Comparison of ENCODE assay signal across 37 cellular contexts in the genomic region with DNA sequence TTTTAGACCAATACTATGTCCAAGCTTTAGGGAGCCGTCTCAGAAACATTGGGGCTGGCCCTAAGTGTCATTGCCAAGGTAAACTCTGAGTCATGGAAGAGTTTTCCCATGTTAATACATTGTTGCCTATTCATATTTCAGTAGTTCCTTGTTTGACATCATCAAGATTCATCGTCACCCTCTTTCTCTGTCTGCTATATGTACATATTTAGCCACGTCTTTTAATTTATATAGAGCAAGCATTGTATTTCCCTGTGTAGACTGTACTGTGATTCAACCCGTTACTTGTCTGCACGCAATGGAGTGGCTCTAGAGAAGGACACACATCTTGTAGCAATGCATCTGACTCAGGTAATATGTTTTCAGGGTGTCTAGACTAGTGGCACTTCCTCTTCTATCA.
"Had no signal": no experiment of that assay in that cellular context is flagged by ENCODE, and none has a peak within 500 bp of the region (broad histone marks: within the 10 kb centered on the region; RNA-seq: fewer than 3 reads in every experiment).

No MANE protein-coding gene starts in this region.

- H3K27me3 Mint-ChIP-seq: activated CD4-positive, alpha-beta memory T cell treated with anti-CD3 and anti-CD28 coated beads, Interleukin-2, amount 10 ng/mL, durations not matched to agents 7 days and 5 days; activated CD4-positive, alpha-beta T cell treated with anti-CD3 and anti-CD28 coated beads, Interleukin-2, amount 10 ng/mL, durations not matched to agents 7 days and 5 days; activated CD8-positive, alpha-beta memory T cell treated with anti-CD3 and anti-CD28 coated beads, Interleukin-2, amount 10 ng/mL, durations not matched to agents 7 days and 5 days; activated naive CD4-positive, alpha-beta T cell treated with anti-CD3 and anti-CD28 coated beads, Interleukin-2, amount 10 ng/mL, durations not matched to agents 7 days and 5 days had no signal

- FAIRE-seq: TTC549 had no signal

- H3K36me3 Mint-ChIP-seq: activated CD8-positive, alpha-beta memory T cell treated with anti-CD3 and anti-CD28 coated beads, Interleukin-2, amount 10 ng/mL, durations not matched to agents 7 days and 5 days; activated naive CD4-positive, alpha-beta T cell treated with anti-CD3 and anti-CD28 coated beads, Interleukin-2, amount 10 ng/mL, durations not matched to agents 7 days and 5 days; activated naive CD4-positive, alpha-beta T cell treated with anti-CD3 and anti-CD28 coated beads, Interleukin-2, amount 50 U/mL, for 24 hours; activated naive CD8-positive, alpha-beta T cell; activated naive CD8-positive, alpha-beta T cell treated with anti-CD3 and anti-CD28 coated beads, Interleukin-2, amount 10 ng/mL, durations not matched to agents 7 days and 5 days; brain; T-cell; WTC11 had no signal

- H3K4me3 Mint-ChIP-seq: activated CD4-positive, alpha-beta memory T cell treated with anti-CD3 and anti-CD28 coated beads, Interleukin-2, amount 10 ng/mL, durations not matched to agents 7 days and 5 days; activated CD4-positive, alpha-beta T cell treated with anti-CD3 and anti-CD28 coated beads for 36 hours; activated CD4-positive, alpha-beta T cell treated with anti-CD3 and anti-CD28 coated beads, Interleukin-2, amount 10 ng/mL, durations not matched to agents 7 days and 5 days; activated CD8-positive, alpha-beta memory T cell treated with anti-CD3 and anti-CD28 coated beads, Interleukin-2, amount 10 ng/mL, durations not matched to agents 7 days and 5 days; activated CD8-positive, alpha-beta T cell treated with anti-CD3 and anti-CD28 coated beads, Interleukin-2, amount 10 ng/mL, durations not matched to agents 7 days and 5 days; activated naive CD4-positive, alpha-beta T cell treated with anti-CD3 and anti-CD28 coated beads, Interleukin-2, amount 10 ng/mL, durations not matched to agents 7 days and 5 days; activated naive CD4-positive, alpha-beta T cell treated with anti-CD3 and anti-CD28 coated beads, Interleukin-2, amount 50 U/mL, for 24 hours; activated naive CD8-positive, alpha-beta T cell; activated naive CD8-positive, alpha-beta T cell treated with anti-CD3 and anti-CD28 coated beads, Interleukin-2, amount 10 ng/mL, durations not matched to agents 7 days and 5 days; activated naive CD8-positive, alpha-beta T cell treated with anti-CD3 and anti-CD28 coated beads, Interleukin-2, amount 50 U/mL, for 24 hours; activated T-cell treated with anti-CD3 and anti-CD28 coated beads, Interleukin-2, amount 50 U/mL, for 24 hours; brain; central memory CD8-positive, alpha-beta T cell; T-cell; T-helper 17 cell; WTC11 had no signal

- H3K9me3 Mint-ChIP-seq: activated CD4-positive, alpha-beta memory T cell treated with anti-CD3 and anti-CD28 coated beads, Interleukin-2, amount 10 ng/mL, durations not matched to agents 7 days and 5 days; activated CD4-positive, alpha-beta T cell treated with anti-CD3 and anti-CD28 coated beads, Interleukin-2, amount 10 ng/mL, durations not matched to agents 7 days and 5 days; activated naive CD4-positive, alpha-beta T cell treated with anti-CD3 and anti-CD28 coated beads, Interleukin-2, amount 10 ng/mL, durations not matched to agents 7 days and 5 days; activated naive CD4-positive, alpha-beta T cell treated with anti-CD3 and anti-CD28 coated beads, Interleukin-2, amount 50 U/mL, for 24 hours; activated naive CD8-positive, alpha-beta T cell treated with anti-CD3 and anti-CD28 coated beads, Interleukin-2, amount 10 ng/mL, durations not matched to agents 7 days and 5 days; activated naive CD8-positive, alpha-beta T cell treated with anti-CD3 and anti-CD28 coated beads, Interleukin-2, amount 50 U/mL, for 24 hours; activated T-cell treated with anti-CD3 and anti-CD28 coated beads, Interleukin-2, amount 50 U/mL, for 24 hours; activated T-helper 2 cell treated with anti-CD3 and anti-CD28 coated beads, Interferon-gamma antibody, Interleukin-2, Interleukin-4, amounts not matched to agents 10 μg/mL and 5 μg/mL and 100 μg/mL, durations not matched to agents 14 hours and 24 hours and 36 hours; central memory CD8-positive, alpha-beta T cell had no signal

- DNase-seq: activated CD4-positive, alpha-beta memory T cell treated with anti-CD3 and anti-CD28 coated beads, Interleukin-2, amount 10 ng/mL, durations not matched to agents 7 days and 5 days; activated CD4-positive, alpha-beta T cell treated with anti-CD3 and anti-CD28 coated beads for 1 hour; activated CD4-positive, alpha-beta T cell treated with anti-CD3 and anti-CD28 coated beads for 36 hours; activated CD4-positive, alpha-beta T cell treated with anti-CD3 and anti-CD28 coated beads for 48 hours; activated CD4-positive, alpha-beta T cell treated with anti-CD3 and anti-CD28 coated beads, Interleukin-2, amount 10 ng/mL, durations not matched to agents 7 days and 5 days; activated CD4-positive, alpha-beta T cell treated with anti-CD3 and anti-CD28 coated beads, Interleukin-2, amount 50 U/mL, for 48 hours; activated CD4-positive, CD25-positive, alpha-beta regulatory T cell; activated CD8-positive, alpha-beta memory T cell treated with anti-CD3 and anti-CD28 coated beads for 24 hours; activated CD8-positive, alpha-beta memory T cell treated with anti-CD3 and anti-CD28 coated beads, Interleukin-2, amount 10 ng/mL, durations not matched to agents 7 days and 5 days; activated CD8-positive, alpha-beta memory T cell treated with anti-CD3 and anti-CD28 coated beads, Interleukin-2, amount 50 U/mL, for 48 hours; activated CD8-positive, alpha-beta T cell treated with anti-CD3 and anti-CD28 coated beads, Interleukin-2, amount 10 ng/mL, durations not matched to agents 7 days and 5 days; activated effector memory CD4-positive, alpha-beta T cell treated with Interleukin-2 at 50 U/mL for 16 hours; activated gamma-delta T cell; activated naive CD4-positive, alpha-beta T cell treated with anti-CD3 and anti-CD28 coated beads, Interleukin-2, amount 10 ng/mL, durations not matched to agents 7 days and 5 days; activated naive CD4-positive, alpha-beta T cell treated with Interleukin-2 at 50 U/mL for 16 hours; activated naive CD8-positive, alpha-beta T cell treated with anti-CD3 and anti-CD28 coated beads, Interleukin-2, amount 10 ng/mL, durations not matched to agents 7 days and 5 days; activated naive CD8-positive, alpha-beta T cell treated with anti-CD3 and anti-CD28 coated beads, Interleukin-2, amount 50 U/mL, for 24 hours; activated T-cell treated with anti-CD3 and anti-CD28 coated beads, Interleukin-2, amount 50 U/mL, for 24 hours; activated T-cell treated with anti-CD3 and anti-CD28 coated beads, Interleukin-2, amount 50 U/mL, for 48 hours; amygdala; anterior cingulate cortex; caudate nucleus; cerebellar nuclear complex; T-cell; T-helper 17 cell; T-helper 9 cell had no signal

- H3K4me3 ChIP-seq: ascending aorta, cardiac muscle cell had no signal

- H3K36me3 ChIP-seq: ascending aorta, cardiac muscle cell had no signal

- H3K27ac Mint-ChIP-seq: activated CD4-positive, alpha-beta memory T cell treated with anti-CD3 and anti-CD28 coated beads, Interleukin-2, amount 10 ng/mL, durations not matched to agents 7 days and 5 days; activated CD4-positive, alpha-beta T cell treated with anti-CD3 and anti-CD28 coated beads for 36 hours; activated CD4-positive, alpha-beta T cell treated with anti-CD3 and anti-CD28 coated beads, Interleukin-2, amount 10 ng/mL, durations not matched to agents 7 days and 5 days; activated CD8-positive, alpha-beta memory T cell treated with anti-CD3 and anti-CD28 coated beads, Interleukin-2, amount 10 ng/mL, durations not matched to agents 7 days and 5 days; activated CD8-positive, alpha-beta T cell treated with anti-CD3 and anti-CD28 coated beads, Interleukin-2, amount 10 ng/mL, durations not matched to agents 7 days and 5 days; activated naive CD4-positive, alpha-beta T cell treated with anti-CD3 and anti-CD28 coated beads, Interleukin-2, amount 10 ng/mL, durations not matched to agents 7 days and 5 days; activated naive CD4-positive, alpha-beta T cell treated with anti-CD3 and anti-CD28 coated beads, Interleukin-2, amount 50 U/mL, for 24 hours; activated naive CD8-positive, alpha-beta T cell; activated naive CD8-positive, alpha-beta T cell treated with anti-CD3 and anti-CD28 coated beads, Interleukin-2, amount 10 ng/mL, durations not matched to agents 7 days and 5 days; activated naive CD8-positive, alpha-beta T cell treated with anti-CD3 and anti-CD28 coated beads, Interleukin-2, amount 50 U/mL, for 24 hours; activated T-cell treated with anti-CD3 and anti-CD28 coated beads, Interleukin-2, amount 50 U/mL, for 24 hours; activated T-helper 2 cell treated with anti-CD3 and anti-CD28 coated beads, Interferon-gamma antibody, Interleukin-2, Interleukin-4, amounts not matched to agents 10 μg/mL and 5 μg/mL and 100 μg/mL, durations not matched to agents 14 hours and 24 hours and 36 hours; brain; T-cell; T-helper 17 cell; WTC11 had no signal

- H3K4me1 Mint-ChIP-seq: activated CD4-positive, alpha-beta memory T cell treated with anti-CD3 and anti-CD28 coated beads, Interleukin-2, amount 10 ng/mL, durations not matched to agents 7 days and 5 days; activated CD4-positive, alpha-beta T cell treated with anti-CD3 and anti-CD28 coated beads for 36 hours; activated CD4-positive, alpha-beta T cell treated with anti-CD3 and anti-CD28 coated beads, Interleukin-2, amount 10 ng/mL, durations not matched to agents 7 days and 5 days; activated CD8-positive, alpha-beta memory T cell treated with anti-CD3 and anti-CD28 coated beads, Interleukin-2, amount 10 ng/mL, durations not matched to agents 7 days and 5 days; activated naive CD4-positive, alpha-beta T cell treated with anti-CD3 and anti-CD28 coated beads, Interleukin-2, amount 10 ng/mL, durations not matched to agents 7 days and 5 days; activated naive CD4-positive, alpha-beta T cell treated with anti-CD3 and anti-CD28 coated beads, Interleukin-2, amount 50 U/mL, for 24 hours; activated naive CD8-positive, alpha-beta T cell treated with anti-CD3 and anti-CD28 coated beads, Interleukin-2, amount 10 ng/mL, durations not matched to agents 7 days and 5 days; activated naive CD8-positive, alpha-beta T cell treated with anti-CD3 and anti-CD28 coated beads, Interleukin-2, amount 50 U/mL, for 24 hours; brain; central memory CD8-positive, alpha-beta T cell; T-cell; T-helper 17 cell had no signal

- H3K27ac ChIP-seq: ascending aorta, cardiac muscle cell, VCaP had no signal

- H3K27me3 ChIP-seq: ascending aorta, cardiac muscle cell had no signal

- ATAC-seq: activated CD4-positive, alpha-beta T cell treated with anti-CD3 and anti-CD28 coated beads for 36 hours; activated CD4-positive, CD25-positive, alpha-beta regulatory T cell treated with anti-CD3 and anti-CD28 coated beads, Interleukin-2, amount 50 U/mL, for 24 hours; activated CD8-positive, alpha-beta memory T cell treated with anti-CD3 and anti-CD28 coated beads, Interleukin-2, amount 10 ng/mL, durations not matched to agents 7 days and 5 days; activated CD8-positive, alpha-beta T cell treated with anti-CD3 and anti-CD28 coated beads, Interleukin-2, amount 10 ng/mL, durations not matched to agents 7 days and 5 days; activated naive CD8-positive, alpha-beta T cell treated with anti-CD3 and anti-CD28 coated beads, Interleukin-2, amount 50 U/mL, for 24 hours; T-cell; T-helper 17 cell; WTC11 had no signal

- H3K4me1 ChIP-seq: ascending aorta had no signal
